ENCODE assay signal across 8 cellular contexts in genomic region chr6:14066782-14067406, GRCh38. TPM values are rescaled to one million over a fixed set of nuclear protein-coding genes. Genes with fewer than 3 reads are reported as not detected.
DNase-seq lines count a peak whose midpoint lies in the region; ATAC-seq and TF ChIP-seq lines count a peak whose summit lies in the region.

No MANE protein-coding gene starts in this region.

- DNase-seq in DMS 273 (lab: John Stamatoyannopoulos, UW; ENCODE audit: unreplicated experiment) (peak; percentile 85), NCI-H1048 (lab: John Stamatoyannopoulos, UW) (peak; percentile 31), epithelial cell of proximal tubule (ENCODE audit: low read depth) (no peak), myocyte (ENCODE audit: low read depth) (peak; percentile 77), GOT3 (lab: John Stamatoyannopoulos, UW) (no peak)

- peak; percentile 63 for ATAC-seq in GM21390 (IDR thresholded peaks at IDR 0.05; ENCODE audit: unreplicated experiment)
- peak; percentile 94 for ATAC-seq in SK-N-SH treated with all-trans-retinoic acid at 6 μM for 48 hours
- no peak for ATAC-seq in HG03025 (IDR thresholded peaks at IDR 0.05; ENCODE audit: low FRiP score, unreplicated experiment)

- no peak overlapping the region for H3K4me3 ChIP-seq in epithelial cell of proximal tubule (ENCODE audit: low read depth, low read length)

- TF ChIP-seq CTCF in epithelial cell of proximal tubule (conservative IDR thresholded peaks at IDR 0.05; ENCODE audit: low read depth, low read length), result peak; percentile 71

TF ChIP-seq in SK-N-SH treated with all-trans-retinoic acid at 6 μM for 48 hours, 23 proteins besides CTCF, POLR2A, EP300 and RAD21:
- TF ChIP-seq TOX (CRISPR knock-in tag; IDR thresholded peaks at IDR 0.05; ENCODE audit: borderline replicate concordance) (no peak), ESRRG (CRISPR knock-in tag; IDR thresholded peaks at IDR 0.05) (no peak), RARB (CRISPR knock-in tag; IDR thresholded peaks at IDR 0.05) (no peak), SNAI2 (CRISPR knock-in tag; IDR thresholded peaks at IDR 0.05) (no peak), OSR1 (CRISPR knock-in tag; IDR thresholded peaks at IDR 0.05) (no peak), ZNF8 (CRISPR knock-in tag; IDR thresholded peaks at IDR 0.05) (no peak), CSDC2 (CRISPR knock-in tag; IDR thresholded peaks at IDR 0.05) (no peak), ARNTL (CRISPR knock-in tag; IDR thresholded peaks at IDR 0.05; ENCODE audit: borderline replicate concordance, low read depth) (no peak), TCF4 (CRISPR knock-in tag; IDR thresholded peaks at IDR 0.05; ENCODE audit: borderline replicate concordance) (no peak), ZFP30 (CRISPR knock-in tag; IDR thresholded peaks at IDR 0.05) (no peak), PATZ1 (CRISPR knock-in tag; IDR thresholded peaks at IDR 0.05; ENCODE audit: borderline replicate concordance) (no peak), PPARA (CRISPR knock-in tag; IDR thresholded peaks at IDR 0.05; ENCODE audit: borderline replicate concordance) (no peak), POU6F1 (CRISPR knock-in tag; IDR thresholded peaks at IDR 0.05; ENCODE audit: borderline replicate concordance, low read depth) (no peak), ZFP3 (CRISPR knock-in tag; IDR thresholded peaks at IDR 0.05) (no peak), ISL1 (CRISPR knock-in tag; IDR thresholded peaks at IDR 0.05) (no peak), ZC3H10 (CRISPR knock-in tag; IDR thresholded peaks at IDR 0.05) (no peak)

RNA-seq across cellular contexts. Expression of gene CD83, which starts 50.7 kb away (rescaled TPM):
- total RNA-seq in epithelial cell of proximal tubule, result 3.7 and 7.1 TPM in 2 replicates
- 0.16 and 0.37 TPM in 2 replicates for total RNA-seq in myocyte
- 0.29 TPM for polyA plus RNA-seq in myocyte (2012)

Comparison
In these comparisons a context has a peak if more than half of its experiments do, and no peak if none do; other contexts are left out.
1. DNase-seq: peak in DMS 273 (single experiment), NCI-H1048 (single experiment) and myocyte (single experiment); none in epithelial cell of proximal tubule (single experiment) and GOT3 (single experiment).